In the genomic region with DNA sequence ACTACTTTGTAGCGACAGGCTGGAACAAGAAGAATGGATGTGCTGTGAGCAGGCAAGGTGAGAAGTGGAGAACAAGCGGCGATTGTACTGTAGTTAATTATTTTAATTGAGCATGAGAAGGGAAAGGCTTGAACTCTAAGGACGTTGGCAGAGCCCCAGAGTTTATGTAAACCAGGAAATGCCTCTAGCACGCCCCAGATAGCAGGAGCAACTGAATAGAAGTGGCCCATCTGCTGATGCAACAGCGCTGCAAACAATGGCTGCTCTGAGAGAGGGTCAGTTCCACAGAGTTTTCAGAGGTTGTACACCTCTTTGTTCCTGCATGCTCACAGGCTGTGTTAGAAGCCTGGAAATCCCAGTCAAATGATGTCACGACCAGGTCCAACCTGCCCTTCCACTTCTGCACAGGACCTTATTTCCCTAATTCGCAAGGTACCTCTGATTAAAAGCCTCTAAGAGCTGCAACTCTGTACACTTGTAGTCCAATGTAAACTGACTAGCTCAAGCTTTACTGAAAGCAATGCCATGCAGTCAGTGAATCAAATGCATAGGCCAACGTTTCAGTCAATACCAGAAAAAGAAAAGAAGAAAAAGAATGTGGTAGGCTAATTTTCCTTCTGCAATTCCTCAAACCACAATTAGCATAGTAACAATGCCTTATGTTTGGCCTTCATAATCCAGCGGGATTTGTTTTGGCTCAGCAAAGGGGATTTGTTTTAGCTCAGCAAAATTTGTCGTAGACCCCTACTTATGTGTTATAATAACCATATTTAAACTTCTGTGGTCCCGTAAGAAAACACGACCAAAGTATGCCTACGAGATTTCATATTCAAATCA, we compare ENCODE assay signal across 1 cellular context.
TF ChIP-seq lines count a peak whose summit lies in the region.

No MANE protein-coding gene starts in this region.

TF ChIP-seq in HepG2, 621 proteins besides CTCF, POLR2A, EP300 and RAD21 (continued from another document and continues in another):
- peak; percentile 46; the same call in 1 of the 2 replicates for TF ChIP-seq TFE3 (CRISPR knock-in tag; IDR thresholded peaks at IDR 0.05)
- TF ChIP-seq ZNF337 (CRISPR knock-in tag; IDR thresholded peaks at IDR 0.05; ENCODE audit: borderline replicate concordance, low read depth), result no peak
- TF ChIP-seq MAZ (IDR thresholded peaks at IDR 0.05; ENCODE audit: borderline replicate concordance, low read depth, low read length), result no peak
- TF ChIP-seq MAZ (CRISPR knock-in tag; IDR thresholded peaks at IDR 0.05; ENCODE audit: low read depth), result peak; percentile 47; the same call in 1 of the 2 replicates
- peak; percentile 71; the same call in 1 of the 2 replicates for TF ChIP-seq BRD4 (CRISPR knock-in tag; IDR thresholded peaks at IDR 0.05)
- no peak for TF ChIP-seq ZNF776 (CRISPR knock-in tag; IDR thresholded peaks at IDR 0.05)
- 0 out of 2 replicates have a peak, but pooled peaks have one; percentile 40 for TF ChIP-seq ZNF280D (CRISPR knock-in tag; IDR thresholded peaks at IDR 0.05)
- TF ChIP-seq POLR2G (IDR thresholded peaks at IDR 0.05; ENCODE audit: low read depth, low read length), result peak; percentile 88
- TF ChIP-seq ZNF878 (CRISPR knock-in tag; IDR thresholded peaks at IDR 0.05), result peak; percentile 91
- peak; percentile 69; the same call in 1 of the 2 replicates for TF ChIP-seq SIN3A (IDR thresholded peaks at IDR 0.05; ENCODE audit: borderline replicate concordance, low read depth, low read length)
- TF ChIP-seq NR2F6 (IDR thresholded peaks at IDR 0.05), result no peak; the same call in 1 of the 2 replicates
- TF ChIP-seq NR2F6 (CRISPR knock-in tag; IDR thresholded peaks at IDR 0.05), result peak; percentile 78
- TF ChIP-seq NFE2L1 (CRISPR knock-in tag; IDR thresholded peaks at IDR 0.05; ENCODE audit: borderline replicate concordance), result no peak
- peak; percentile 75 for TF ChIP-seq ZNF644 (CRISPR knock-in tag; IDR thresholded peaks at IDR 0.05; ENCODE audit: low read depth)
- peak; percentile 81; the same call in 1 of the 2 replicates for TF ChIP-seq ZNF772 (CRISPR knock-in tag; IDR thresholded peaks at IDR 0.05)
- peak; percentile 80 for TF ChIP-seq ERF (CRISPR knock-in tag; IDR thresholded peaks at IDR 0.05)
- TF ChIP-seq, protein P1, sequence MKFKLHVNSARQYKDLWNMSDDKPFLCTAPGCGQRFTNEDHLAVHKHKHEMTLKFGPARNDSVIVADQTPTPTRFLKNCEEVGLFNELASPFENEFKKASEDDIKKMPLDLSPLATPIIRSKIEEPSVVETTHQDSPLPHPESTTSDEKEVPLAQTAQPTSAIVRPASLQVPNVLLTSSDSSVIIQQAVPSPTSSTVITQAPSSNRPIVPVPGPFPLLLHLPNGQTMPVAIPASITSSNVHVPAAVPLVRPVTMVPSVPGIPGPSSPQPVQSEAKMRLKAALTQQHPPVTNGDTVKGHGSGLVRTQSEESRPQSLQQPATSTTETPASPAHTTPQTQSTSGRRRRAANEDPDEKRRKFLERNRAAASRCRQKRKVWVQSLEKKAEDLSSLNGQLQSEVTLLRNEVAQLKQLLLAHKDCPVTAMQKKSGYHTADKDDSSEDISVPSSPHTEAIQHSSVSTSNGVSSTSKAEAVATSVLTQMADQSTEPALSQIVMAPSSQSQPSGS (CRISPR knock-in tag; IDR thresholded peaks at IDR 0.05), result peak; percentile 84
- no peak for TF ChIP-seq MTF2 (CRISPR knock-in tag; IDR thresholded peaks at IDR 0.05; ENCODE audit: borderline replicate concordance)
- peak; percentile 33; the same call in 1 of the 2 replicates for TF ChIP-seq HNF4G (IDR thresholded peaks at IDR 0.05; ENCODE audit: borderline replicate concordance, low read depth, low read length)
- TF ChIP-seq HNF4G (CRISPR knock-in tag; IDR thresholded peaks at IDR 0.05; ENCODE audit: borderline replicate concordance, low read depth), result no peak
- TF ChIP-seq RXRA (CRISPR knock-in tag; IDR thresholded peaks at IDR 0.05), result peak; percentile 60; the same call in 1 of the 2 replicates
- TF ChIP-seq GATAD1 (CRISPR knock-in tag; IDR thresholded peaks at IDR 0.05), result peak; percentile 44; the same call in 1 of the 2 replicates
- no peak for TF ChIP-seq AGO1 (IDR thresholded peaks at IDR 0.05; ENCODE audit: low read depth, low read length, poor library complexity, severe bottlenecking)
- peak; percentile 90 for TF ChIP-seq ELF1 (CRISPR knock-in tag; IDR thresholded peaks at IDR 0.05)
- peak; percentile 80; the same call in 1 of the 2 replicates for TF ChIP-seq RXRB (CRISPR knock-in tag; IDR thresholded peaks at IDR 0.05; ENCODE audit: borderline replicate concordance)
- TF ChIP-seq RELA (CRISPR knock-in tag; IDR thresholded peaks at IDR 0.05), result 0 out of 2 replicates have a peak, but pooled peaks have one; percentile 45
- 0 out of 2 replicates have a peak, but pooled peaks have one; percentile 38 for TF ChIP-seq ZGPAT (CRISPR knock-in tag; IDR thresholded peaks at IDR 0.05)
- TF ChIP-seq MXD4 (CRISPR knock-in tag; IDR thresholded peaks at IDR 0.05), result peak; percentile 54
- 0 out of 2 replicates have a peak, but pooled peaks have one; percentile 21 for TF ChIP-seq BHLHE40 (IDR thresholded peaks at IDR 0.05; ENCODE audit: low read length)
- TF ChIP-seq KMT2B (CRISPR knock-in tag; IDR thresholded peaks at IDR 0.05), result 0 out of 2 replicates have a peak, but pooled peaks have one; percentile 25
- no peak for TF ChIP-seq BCLAF1 (IDR thresholded peaks at IDR 0.05)
- 0 out of 2 replicates have a peak, but pooled peaks have one; percentile 50 for TF ChIP-seq ZNF12 (CRISPR knock-in tag; IDR thresholded peaks at IDR 0.05)
- peak in 1 of 2 experiments; percentile 83; a peak in 1 of 4 replicates for TF ChIP-seq KLF16 (CRISPR knock-in tag; IDR thresholded peaks at IDR 0.05)
- TF ChIP-seq, protein P2, sequence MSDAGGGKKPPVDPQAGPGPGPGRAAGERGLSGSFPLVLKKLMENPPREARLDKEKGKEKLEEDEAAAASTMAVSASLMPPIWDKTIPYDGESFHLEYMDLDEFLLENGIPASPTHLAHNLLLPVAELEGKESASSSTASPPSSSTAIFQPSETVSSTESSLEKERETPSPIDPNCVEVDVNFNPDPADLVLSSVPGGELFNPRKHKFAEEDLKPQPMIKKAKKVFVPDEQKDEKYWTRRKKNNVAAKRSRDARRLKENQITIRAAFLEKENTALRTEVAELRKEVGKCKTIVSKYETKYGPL (CRISPR knock-in tag; IDR thresholded peaks at IDR 0.05), result peak; percentile 33; the same call in 1 of the 2 replicates
- TF ChIP-seq REPIN1 (CRISPR knock-in tag; IDR thresholded peaks at IDR 0.05; ENCODE audit: borderline replicate concordance, low read depth), result peak; percentile 68; the same call in 1 of the 2 replicates
- TF ChIP-seq ZC3H13 (CRISPR knock-in tag; IDR thresholded peaks at IDR 0.05), result no peak
- TF ChIP-seq, protein P3, sequence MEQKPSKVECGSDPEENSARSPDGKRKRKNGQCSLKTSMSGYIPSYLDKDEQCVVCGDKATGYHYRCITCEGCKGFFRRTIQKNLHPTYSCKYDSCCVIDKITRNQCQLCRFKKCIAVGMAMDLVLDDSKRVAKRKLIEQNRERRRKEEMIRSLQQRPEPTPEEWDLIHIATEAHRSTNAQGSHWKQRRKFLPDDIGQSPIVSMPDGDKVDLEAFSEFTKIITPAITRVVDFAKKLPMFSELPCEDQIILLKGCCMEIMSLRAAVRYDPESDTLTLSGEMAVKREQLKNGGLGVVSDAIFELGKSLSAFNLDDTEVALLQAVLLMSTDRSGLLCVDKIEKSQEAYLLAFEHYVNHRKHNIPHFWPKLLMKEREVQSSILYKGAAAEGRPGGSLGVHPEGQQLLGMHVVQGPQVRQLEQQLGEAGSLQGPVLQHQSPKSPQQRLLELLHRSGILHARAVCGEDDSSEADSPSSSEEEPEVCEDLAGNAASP (CRISPR knock-in tag; IDR thresholded peaks at IDR 0.05; ENCODE audit: borderline replicate concordance), result 0 out of 2 replicates have a peak, but pooled peaks have one; percentile 37
- peak; percentile 75 for TF ChIP-seq SALL1 (CRISPR knock-in tag; IDR thresholded peaks at IDR 0.05)
- peak; percentile 72 for TF ChIP-seq RBFOX2 (IDR thresholded peaks at IDR 0.05; ENCODE audit: low read depth, low read length)
- TF ChIP-seq SALL2 (CRISPR knock-in tag; IDR thresholded peaks at IDR 0.05), result no peak
- TF ChIP-seq TBL1XR1 (IDR thresholded peaks at IDR 0.05; ENCODE audit: borderline replicate concordance, low read length, partially characterized antibody), result peak; percentile 43
- no peak for TF ChIP-seq FOXO1 (CRISPR knock-in tag; IDR thresholded peaks at IDR 0.05)
- TF ChIP-seq HMG20B (CRISPR knock-in tag; conservative IDR thresholded peaks at IDR 0.05), result 0 out of 2 replicates have a peak, but pooled peaks have one; percentile 36
- TF ChIP-seq FOXK1 (CRISPR knock-in tag; IDR thresholded peaks at IDR 0.05; ENCODE audit: borderline replicate concordance, low read depth), result peak; percentile 38; the same call in 1 of the 2 replicates
- peak; percentile 82 for TF ChIP-seq TGIF2 (CRISPR knock-in tag; IDR thresholded peaks at IDR 0.05)
